ENCODE assay signal across 15 cellular contexts in the genomic region with DNA sequence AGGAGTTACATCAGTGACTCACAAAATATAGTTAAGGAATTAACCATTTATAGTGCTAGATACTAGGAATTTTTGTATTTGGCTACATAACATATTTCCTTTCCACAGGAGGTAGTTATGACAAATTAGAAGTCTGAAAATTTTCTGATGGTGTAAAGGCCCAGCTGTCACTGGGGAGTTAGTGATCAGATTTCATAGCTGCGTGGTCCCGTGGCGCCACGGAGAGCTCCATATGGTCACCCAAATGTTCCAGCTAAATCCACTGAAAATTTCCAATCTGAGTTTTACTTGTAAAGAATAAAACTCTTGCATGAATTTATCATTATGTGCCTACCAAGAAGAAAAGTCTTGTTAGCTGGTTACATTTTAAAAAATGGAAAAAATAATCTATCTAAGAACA.
DNase-seq lines count a peak whose midpoint lies in the region; ATAC-seq and TF ChIP-seq lines count a peak whose summit lies in the region.
"Had no signal": no experiment of that assay in that cellular context is flagged by ENCODE, and none has a peak within 500 bp of the region (broad histone marks: within the 10 kb centered on the region; RNA-seq: fewer than 3 reads in every experiment).

No MANE protein-coding gene starts in this region.

- no peak for ATAC-seq in GM21619 (IDR thresholded peaks at IDR 0.05; ENCODE audit: unreplicated experiment)
- ATAC-seq in HG03520 (IDR thresholded peaks at IDR 0.05; ENCODE audit: unreplicated experiment), result no peak

- H3K4me1 Mint-ChIP-seq in brain (peaks cover 17% of the 10 kb centered on the region), nephron (peaks cover 22% of the 10 kb centered on the region), nephron progenitor cell (no peaks in the 10 kb centered on the region), endothelial cell (ENCODE audit: unreplicated experiment) (no peaks in the 10 kb centered on the region)
- H3K4me1 Mint-ChIP-seq: CD8-positive, alpha-beta memory T cell had no signal

- no peaks in the 10 kb centered on the region for H3K36me3 Mint-ChIP-seq in brain
- H3K36me3 Mint-ChIP-seq in nephron (ENCODE audit: low read depth), result no peaks in the 10 kb centered on the region
- H3K36me3 Mint-ChIP-seq in nephron progenitor cell (ENCODE audit: low read depth), result no peaks in the 10 kb centered on the region
- no peaks in the 10 kb centered on the region for H3K36me3 Mint-ChIP-seq in endothelial cell (ENCODE audit: low read depth, unreplicated experiment)
- H3K36me3 Mint-ChIP-seq: CD8-positive, alpha-beta memory T cell had no signal

- peak overlapping the region in 3 of 5 experiments; percentile 13 to 55 (median 37) for H3K27ac Mint-ChIP-seq in brain
- peak overlapping the region in 2 of 3 experiments; percentile 33 to 53 for H3K27ac Mint-ChIP-seq in nephron
- H3K27ac Mint-ChIP-seq in nephron progenitor cell, result no peak overlapping the region
- H3K27ac Mint-ChIP-seq in endothelial cell (ENCODE audit: unreplicated experiment), result no peak overlapping the region
- H3K27ac Mint-ChIP-seq: CD8-positive, alpha-beta memory T cell had no signal

- H3K27me3 Mint-ChIP-seq in brain, result no peaks in the 10 kb centered on the region
- no peaks in the 10 kb centered on the region for H3K27me3 Mint-ChIP-seq in nephron (ENCODE audit: low read depth)
- H3K27me3 Mint-ChIP-seq in nephron progenitor cell (ENCODE audit: low read depth, poor library complexity), result no peaks in the 10 kb centered on the region
- H3K27me3 Mint-ChIP-seq in endothelial cell (ENCODE audit: unreplicated experiment), result no peaks in the 10 kb centered on the region
- H3K27me3 Mint-ChIP-seq: CD8-positive, alpha-beta memory T cell had no signal

- H3K4me3 Mint-ChIP-seq in brain (no peak overlapping the region), nephron (no peak overlapping the region), nephron progenitor cell (no peak overlapping the region), endothelial cell (ENCODE audit: unreplicated experiment) (no peak overlapping the region)
- H3K4me3 Mint-ChIP-seq: CD8-positive, alpha-beta memory T cell had no signal

- no peaks in the 10 kb centered on the region for H3K9me3 Mint-ChIP-seq in brain
- no peaks in the 10 kb centered on the region for H3K9me3 Mint-ChIP-seq in nephron
- no peaks in the 10 kb centered on the region for H3K9me3 Mint-ChIP-seq in nephron progenitor cell
- no peaks in the 10 kb centered on the region for H3K9me3 Mint-ChIP-seq in endothelial cell (ENCODE audit: unreplicated experiment)

- TF ChIP-seq CTCF in brain (conservative IDR thresholded peaks at IDR 0.05) (no peak), nephron (IDR thresholded peaks at IDR 0.05; ENCODE audit: unreplicated experiment in 3 of 3) (no peak), nephron progenitor cell (IDR thresholded peaks at IDR 0.05) (no peak), endothelial cell (IDR thresholded peaks at IDR 0.05; ENCODE audit: unreplicated experiment) (no peak)

- DNase-seq in DMS 273 (lab: John Stamatoyannopoulos, UW; ENCODE audit: unreplicated experiment) (peak; percentile 93), NCI-H446 treated with DMSO at 0.1 percent for 48 hours (lab: John Stamatoyannopoulos, UW) (peak; percentile 37), nephron progenitor cell (no peak), endothelial cell (ENCODE audit: low spot score) (no peak)
- DNase-seq: CD8-positive, alpha-beta memory T cell; GF-D8; H7; MG63; NCI-H1092 treated with DMSO at 0.1 percent for 48 hours; NCI-H774; PC-9 had no signal

Comparison
In these comparisons a context has a peak if more than half of its experiments do, and no peak if none do; other contexts are left out.
1. DNase-seq: peak in DMS 273 (single experiment) and NCI-H446 treated with DMSO at 0.1 percent for 48 hours (single experiment); none in nephron progenitor cell (single experiment) and endothelial cell (single experiment).
2. H3K27ac Mint-ChIP-seq: peak in brain (3 of 5) and nephron (2 of 3); none in nephron progenitor cell (single experiment) and endothelial cell (single experiment).